Comparison of ENCODE assay signal across 1 cellular context in the genomic region with DNA sequence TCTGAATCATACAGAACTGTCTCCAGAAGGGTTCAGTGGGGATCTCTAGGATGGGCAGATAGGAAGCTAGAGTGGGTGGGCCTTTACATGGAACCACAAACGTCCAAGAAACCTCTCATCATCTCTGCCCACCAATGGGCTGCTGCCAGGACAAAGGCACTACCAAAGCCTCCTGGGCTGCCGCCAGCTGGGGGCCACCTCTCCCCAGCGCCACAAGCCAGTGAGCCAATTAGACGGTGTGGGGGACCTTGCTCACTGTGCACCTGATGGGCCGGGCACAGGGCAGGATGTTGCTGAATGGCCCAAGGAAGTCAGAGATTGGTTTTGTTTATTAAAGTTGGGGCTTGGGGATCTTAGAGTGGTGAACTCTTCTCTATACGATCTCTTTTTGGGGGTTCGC.
TF ChIP-seq lines count a peak whose summit lies in the region.

No MANE protein-coding gene starts in this region.

TF ChIP-seq in WTC11, 78 proteins besides CTCF, POLR2A, EP300 and RAD21 (continued from another document):
- TF ChIP-seq, protein P1, sequence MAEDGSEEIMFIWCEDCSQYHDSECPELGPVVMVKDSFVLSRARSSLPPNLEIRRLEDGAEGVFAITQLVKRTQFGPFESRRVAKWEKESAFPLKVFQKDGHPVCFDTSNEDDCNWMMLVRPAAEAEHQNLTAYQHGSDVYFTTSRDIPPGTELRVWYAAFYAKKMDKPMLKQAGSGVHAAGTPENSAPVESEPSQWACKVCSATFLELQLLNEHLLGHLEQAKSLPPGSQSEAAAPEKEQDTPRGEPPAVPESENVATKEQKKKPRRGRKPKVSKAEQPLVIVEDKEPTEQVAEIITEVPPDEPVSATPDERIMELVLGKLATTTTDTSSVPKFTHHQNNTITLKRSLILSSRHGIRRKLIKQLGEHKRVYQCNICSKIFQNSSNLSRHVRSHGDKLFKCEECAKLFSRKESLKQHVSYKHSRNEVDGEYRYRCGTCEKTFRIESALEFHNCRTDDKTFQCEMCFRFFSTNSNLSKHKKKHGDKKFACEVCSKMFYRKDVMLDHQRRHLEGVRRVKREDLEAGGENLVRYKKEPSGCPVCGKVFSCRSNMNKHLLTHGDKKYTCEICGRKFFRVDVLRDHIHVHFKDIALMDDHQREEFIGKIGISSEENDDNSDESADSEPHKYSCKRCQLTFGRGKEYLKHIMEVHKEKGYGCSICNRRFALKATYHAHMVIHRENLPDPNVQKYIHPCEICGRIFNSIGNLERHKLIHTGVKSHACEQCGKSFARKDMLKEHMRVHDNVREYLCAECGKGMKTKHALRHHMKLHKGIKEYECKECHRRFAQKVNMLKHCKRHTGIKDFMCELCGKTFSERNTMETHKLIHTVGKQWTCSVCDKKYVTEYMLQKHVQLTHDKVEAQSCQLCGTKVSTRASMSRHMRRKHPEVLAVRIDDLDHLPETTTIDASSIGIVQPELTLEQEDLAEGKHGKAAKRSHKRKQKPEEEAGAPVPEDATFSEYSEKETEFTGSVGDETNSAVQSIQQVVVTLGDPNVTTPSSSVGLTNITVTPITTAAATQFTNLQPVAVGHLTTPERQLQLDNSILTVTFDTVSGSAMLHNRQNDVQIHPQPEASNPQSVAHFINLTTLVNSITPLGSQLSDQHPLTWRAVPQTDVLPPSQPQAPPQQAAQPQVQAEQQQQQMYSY (CRISPR knock-in tag; IDR thresholded peaks at IDR 0.05), result no peak
- TF ChIP-seq ATF1 (CRISPR knock-in tag; IDR thresholded peaks at IDR 0.05) (no peak), RELA (CRISPR knock-in tag; IDR thresholded peaks at IDR 0.05; ENCODE audit: borderline replicate concordance) (no peak), NR3C1 (CRISPR knock-in tag; conservative IDR thresholded peaks at IDR 0.05; ENCODE audit: low read depth) (no peak), CREB1 (CRISPR knock-in tag; IDR thresholded peaks at IDR 0.05) (no peak), OVOL2 (CRISPR knock-in tag; IDR thresholded peaks at IDR 0.05; ENCODE audit: borderline replicate concordance) (no peak), NR2C2 (CRISPR knock-in tag; IDR thresholded peaks at IDR 0.05) (no peak), ZNF671 (CRISPR knock-in tag; IDR thresholded peaks at IDR 0.05) (no peak), ZNF317 (CRISPR knock-in tag; IDR thresholded peaks at IDR 0.05; ENCODE audit: borderline replicate concordance, low read depth) (no peak), TP53 (CRISPR knock-in tag; IDR thresholded peaks at IDR 0.05) (no peak)
- TF ChIP-seq, protein P2, sequence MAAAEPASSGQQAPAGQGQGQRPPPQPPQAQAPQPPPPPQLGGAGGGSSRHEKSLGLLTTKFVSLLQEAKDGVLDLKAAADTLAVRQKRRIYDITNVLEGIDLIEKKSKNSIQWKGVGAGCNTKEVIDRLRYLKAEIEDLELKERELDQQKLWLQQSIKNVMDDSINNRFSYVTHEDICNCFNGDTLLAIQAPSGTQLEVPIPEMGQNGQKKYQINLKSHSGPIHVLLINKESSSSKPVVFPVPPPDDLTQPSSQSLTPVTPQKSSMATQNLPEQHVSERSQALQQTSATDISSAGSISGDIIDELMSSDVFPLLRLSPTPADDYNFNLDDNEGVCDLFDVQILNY (CRISPR knock-in tag; IDR thresholded peaks at IDR 0.05), result no peak
- TF ChIP-seq, protein P3, sequence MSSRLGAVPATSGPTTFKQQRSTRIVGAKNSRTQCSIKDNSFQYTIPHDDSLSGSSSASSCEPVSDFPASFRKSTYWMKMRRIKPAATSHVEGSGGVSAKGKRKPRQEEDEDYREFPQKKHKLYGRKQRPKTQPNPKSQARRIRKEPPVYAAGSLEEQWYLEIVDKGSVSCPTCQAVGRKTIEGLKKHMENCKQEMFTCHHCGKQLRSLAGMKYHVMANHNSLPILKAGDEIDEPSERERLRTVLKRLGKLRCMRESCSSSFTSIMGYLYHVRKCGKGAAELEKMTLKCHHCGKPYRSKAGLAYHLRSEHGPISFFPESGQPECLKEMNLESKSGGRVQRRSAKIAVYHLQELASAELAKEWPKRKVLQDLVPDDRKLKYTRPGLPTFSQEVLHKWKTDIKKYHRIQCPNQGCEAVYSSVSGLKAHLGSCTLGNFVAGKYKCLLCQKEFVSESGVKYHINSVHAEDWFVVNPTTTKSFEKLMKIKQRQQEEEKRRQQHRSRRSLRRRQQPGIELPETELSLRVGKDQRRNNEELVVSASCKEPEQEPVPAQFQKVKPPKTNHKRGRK (CRISPR knock-in tag; IDR thresholded peaks at IDR 0.05; ENCODE audit: borderline replicate concordance), result no peak
- TF ChIP-seq, protein P4, sequence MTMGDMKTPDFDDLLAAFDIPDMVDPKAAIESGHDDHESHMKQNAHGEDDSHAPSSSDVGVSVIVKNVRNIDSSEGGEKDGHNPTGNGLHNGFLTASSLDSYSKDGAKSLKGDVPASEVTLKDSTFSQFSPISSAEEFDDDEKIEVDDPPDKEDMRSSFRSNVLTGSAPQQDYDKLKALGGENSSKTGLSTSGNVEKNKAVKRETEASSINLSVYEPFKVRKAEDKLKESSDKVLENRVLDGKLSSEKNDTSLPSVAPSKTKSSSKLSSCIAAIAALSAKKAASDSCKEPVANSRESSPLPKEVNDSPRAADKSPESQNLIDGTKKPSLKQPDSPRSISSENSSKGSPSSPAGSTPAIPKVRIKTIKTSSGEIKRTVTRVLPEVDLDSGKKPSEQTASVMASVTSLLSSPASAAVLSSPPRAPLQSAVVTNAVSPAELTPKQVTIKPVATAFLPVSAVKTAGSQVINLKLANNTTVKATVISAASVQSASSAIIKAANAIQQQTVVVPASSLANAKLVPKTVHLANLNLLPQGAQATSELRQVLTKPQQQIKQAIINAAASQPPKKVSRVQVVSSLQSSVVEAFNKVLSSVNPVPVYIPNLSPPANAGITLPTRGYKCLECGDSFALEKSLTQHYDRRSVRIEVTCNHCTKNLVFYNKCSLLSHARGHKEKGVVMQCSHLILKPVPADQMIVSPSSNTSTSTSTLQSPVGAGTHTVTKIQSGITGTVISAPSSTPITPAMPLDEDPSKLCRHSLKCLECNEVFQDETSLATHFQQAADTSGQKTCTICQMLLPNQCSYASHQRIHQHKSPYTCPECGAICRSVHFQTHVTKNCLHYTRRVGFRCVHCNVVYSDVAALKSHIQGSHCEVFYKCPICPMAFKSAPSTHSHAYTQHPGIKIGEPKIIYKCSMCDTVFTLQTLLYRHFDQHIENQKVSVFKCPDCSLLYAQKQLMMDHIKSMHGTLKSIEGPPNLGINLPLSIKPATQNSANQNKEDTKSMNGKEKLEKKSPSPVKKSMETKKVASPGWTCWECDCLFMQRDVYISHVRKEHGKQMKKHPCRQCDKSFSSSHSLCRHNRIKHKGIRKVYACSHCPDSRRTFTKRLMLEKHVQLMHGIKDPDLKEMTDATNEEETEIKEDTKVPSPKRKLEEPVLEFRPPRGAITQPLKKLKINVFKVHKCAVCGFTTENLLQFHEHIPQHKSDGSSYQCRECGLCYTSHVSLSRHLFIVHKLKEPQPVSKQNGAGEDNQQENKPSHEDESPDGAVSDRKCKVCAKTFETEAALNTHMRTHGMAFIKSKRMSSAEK (CRISPR knock-in tag; IDR thresholded peaks at IDR 0.05; ENCODE audit: borderline replicate concordance), result no peak
